In genomic region chr4:151830168-151830567, GRCh38 we compare ENCODE assay signal across 19 cellular contexts.
DNase-seq lines count a peak whose midpoint lies in the region; ATAC-seq and TF ChIP-seq lines count a peak whose summit lies in the region.
"Had no signal": no experiment of that assay in that cellular context is flagged by ENCODE, and none has a peak within 500 bp of the region (broad histone marks: within the 10 kb centered on the region; RNA-seq: fewer than 3 reads in every experiment).

No MANE protein-coding gene starts in this region.

- TF ChIP-seq CTCF in OCI-LY3 (IDR thresholded peaks at IDR 0.05; ENCODE audit: low read depth, low read length), result peak; percentile 23
- TF ChIP-seq CTCF in lower leg skin (IDR thresholded peaks at IDR 0.05), result no peak

- intact Hi-C loops in lower leg skin (cut with DNase I; ENCODE audit: low total_unique reads), result no loop called here

- peaks cover 4% of the 10 kb centered on the region for H3K9me3 Mint-ChIP-seq in activated naive CD4-positive, alpha-beta T cell treated with anti-CD3 and anti-CD28 coated beads, Interleukin-2, amount 50 U/mL, for 24 hours
- H3K9me3 Mint-ChIP-seq in activated naive CD4-positive, alpha-beta T cell treated with anti-CD3 and anti-CD28 coated beads, Interleukin-2, amount 50 U/mL, for 72 hours, result peaks cover 0 to 8% of the 10 kb centered on the region in 2 donors
- H3K9me3 Mint-ChIP-seq in activated CD8-positive, alpha-beta memory T cell treated with anti-CD3 and anti-CD28 coated beads, Interleukin-2, amount 10 ng/mL, durations not matched to agents 7 days and 5 days (ENCODE audit: low read depth), result no peaks in the 10 kb centered on the region
- H3K9me3 Mint-ChIP-seq: CD8-positive, alpha-beta T cell had no signal

- H3K4me3 Mint-ChIP-seq in activated naive CD4-positive, alpha-beta T cell treated with anti-CD3 and anti-CD28 coated beads, Interleukin-2, amount 50 U/mL, for 24 hours, result no peak overlapping the region
- no peak overlapping the region for H3K4me3 Mint-ChIP-seq in activated CD8-positive, alpha-beta memory T cell treated with anti-CD3 and anti-CD28 coated beads, Interleukin-2, amount 10 ng/mL, durations not matched to agents 7 days and 5 days
- H3K4me3 Mint-ChIP-seq: B cell; CD4-positive, CD25-positive, alpha-beta regulatory T cell; CD8-positive, alpha-beta T cell had no signal

- H3K27ac ChIP-seq in OCI-LY3 (ENCODE audit: low read length), result no peak overlapping the region; the same call in 1 of the 2 replicates
- H3K27ac ChIP-seq: 22Rv1, BLaER1, C4-2B had no signal

- peaks cover 53% of the 10 kb centered on the region for H3K4me1 ChIP-seq in OCI-LY3 (ENCODE audit: low read length)
- H3K4me1 ChIP-seq: BLaER1, Caco-2 had no signal

- no peaks in the 10 kb centered on the region for H3K79me2 ChIP-seq in OCI-LY3 (ENCODE audit: low read length)

- no peaks in the 10 kb centered on the region for H3K27me3 ChIP-seq in OCI-LY3 (ENCODE audit: low read depth, low read length)
- H3K27me3 ChIP-seq: BLaER1 had no signal

- DNase-seq in activated naive CD4-positive, alpha-beta T cell treated with anti-CD3 and anti-CD28 coated beads, Interleukin-2, amount 50 U/mL, for 72 hours (ENCODE audit: low spot score in 2 of 2), result no peak
- peak; percentile 35 for DNase-seq in Jurkat, Clone E6-1 (ENCODE audit: low read depth, low spot score)
- no peak for DNase-seq in lower leg skin (ENCODE audit: low spot score in 2 of 2)
- no peak for DNase-seq in activated CD8-positive, alpha-beta memory T cell treated with anti-CD3 and anti-CD28 coated beads, Interleukin-2, amount 10 ng/mL, durations not matched to agents 7 days and 5 days
- DNase-seq in HCEC 1CT, result no peak
- DNase-seq: Caco-2; CD4-positive, CD25-positive, alpha-beta regulatory T cell; CD8-positive, alpha-beta T cell; DMS153; DND-41; GOT3 had no signal

- peak overlapping the region; percentile 27 for H3K27ac Mint-ChIP-seq in activated naive CD4-positive, alpha-beta T cell treated with anti-CD3 and anti-CD28 coated beads, Interleukin-2, amount 50 U/mL, for 24 hours
- H3K27ac Mint-ChIP-seq in activated naive CD4-positive, alpha-beta T cell treated with anti-CD3 and anti-CD28 coated beads, Interleukin-2, amount 50 U/mL, for 72 hours, result no peak overlapping the region
- no peak overlapping the region for H3K27ac Mint-ChIP-seq in activated CD8-positive, alpha-beta memory T cell treated with anti-CD3 and anti-CD28 coated beads, Interleukin-2, amount 10 ng/mL, durations not matched to agents 7 days and 5 days
- H3K27ac Mint-ChIP-seq: B cell; CD4-positive, CD25-positive, alpha-beta regulatory T cell; CD8-positive, alpha-beta T cell had no signal

- H3K9ac ChIP-seq in OCI-LY3 (ENCODE audit: low read length), result no peak overlapping the region
- H3K9ac ChIP-seq: BLaER1 had no signal

- no peak overlapping the region for H3K4me3 ChIP-seq in Jurkat, Clone E6-1 (ENCODE audit: low read length)
- H3K4me3 ChIP-seq in OCI-LY3 (ENCODE audit: low read length) (no peak overlapping the region), lower leg skin (ENCODE audit: low read depth, poor library complexity, severe bottlenecking) (no peak overlapping the region)
- H3K4me3 ChIP-seq: BLaER1, HAP-1 had no signal

- peaks cover 6% of the 10 kb centered on the region for H3K36me3 ChIP-seq in OCI-LY3 (replicated peaks; ENCODE audit: low read depth, low read length)
- H3K36me3 ChIP-seq: BLaER1, HAP-1 had no signal

- WGBS in lower leg skin, 2 donors, result 80 to 83% methylated on average over 3 of the region's 3 CpGs

- H3K36me3 Mint-ChIP-seq in activated naive CD4-positive, alpha-beta T cell treated with anti-CD3 and anti-CD28 coated beads, Interleukin-2, amount 50 U/mL, for 24 hours, result no peaks in the 10 kb centered on the region
- H3K36me3 Mint-ChIP-seq in activated naive CD4-positive, alpha-beta T cell treated with anti-CD3 and anti-CD28 coated beads, Interleukin-2, amount 50 U/mL, for 72 hours, result peaks cover 6 to 11% of the 10 kb centered on the region in 2 donors
- no peaks in the 10 kb centered on the region for H3K36me3 Mint-ChIP-seq in activated CD8-positive, alpha-beta memory T cell treated with anti-CD3 and anti-CD28 coated beads, Interleukin-2, amount 10 ng/mL, durations not matched to agents 7 days and 5 days
- H3K36me3 Mint-ChIP-seq: CD4-positive, CD25-positive, alpha-beta regulatory T cell; CD8-positive, alpha-beta T cell had no signal

- H4K20me1 ChIP-seq in OCI-LY3 (ENCODE audit: insufficient read depth, low read length), result no peaks in the 10 kb centered on the region
- H4K20me1 ChIP-seq: BLaER1 had no signal

- no peak for ATAC-seq in activated naive CD4-positive, alpha-beta T cell treated with anti-CD3 and anti-CD28 coated beads, Interleukin-2, amount 50 U/mL, for 72 hours
- no peak for ATAC-seq in activated CD8-positive, alpha-beta memory T cell treated with anti-CD3 and anti-CD28 coated beads, Interleukin-2, amount 10 ng/mL, durations not matched to agents 7 days and 5 days
- ATAC-seq in GM21619 (IDR thresholded peaks at IDR 0.05; ENCODE audit: unreplicated experiment), result no peak
- ATAC-seq: CD8-positive, alpha-beta T cell had no signal

- H3K4me2 ChIP-seq in OCI-LY3 (ENCODE audit: low read length), result peak overlapping the region; percentile 3; the same call in 1 of the 2 replicates
- H3K4me2 ChIP-seq: BLaER1 had no signal

- H3K9me3 ChIP-seq in OCI-LY3 (ENCODE audit: insufficient read depth, low read length), result peaks cover 15% of the 10 kb centered on the region; the same call in 1 of the 2 replicates
- H3K9me3 ChIP-seq: Caco-2, HAP-1 had no signal

- CTCF ChIA-PET in activated CD8-positive, alpha-beta memory T cell treated with anti-CD3 and anti-CD28 coated beads, Interleukin-2, amount 10 ng/mL, durations not matched to agents 7 days and 5 days (lab: Charles Lee), result no interaction called here

- no peak for TF ChIP-seq POLR2A in lower leg skin (IDR thresholded peaks at IDR 0.05)

- H3K27me3 Mint-ChIP-seq in activated naive CD4-positive, alpha-beta T cell treated with anti-CD3 and anti-CD28 coated beads, Interleukin-2, amount 50 U/mL, for 24 hours, result no peaks in the 10 kb centered on the region
- no peaks in the 10 kb centered on the region for H3K27me3 Mint-ChIP-seq in activated CD8-positive, alpha-beta memory T cell treated with anti-CD3 and anti-CD28 coated beads, Interleukin-2, amount 10 ng/mL, durations not matched to agents 7 days and 5 days
- H3K27me3 Mint-ChIP-seq: B cell had no signal

- H3K4me1 Mint-ChIP-seq in activated naive CD4-positive, alpha-beta T cell treated with anti-CD3 and anti-CD28 coated beads, Interleukin-2, amount 50 U/mL, for 24 hours, result no peaks in the 10 kb centered on the region
- H3K4me1 Mint-ChIP-seq in activated CD8-positive, alpha-beta memory T cell treated with anti-CD3 and anti-CD28 coated beads, Interleukin-2, amount 10 ng/mL, durations not matched to agents 7 days and 5 days, result peaks cover 4% of the 10 kb centered on the region
- H3K4me1 Mint-ChIP-seq: B cell; CD4-positive, CD25-positive, alpha-beta regulatory T cell had no signal

- H2AFZ ChIP-seq in OCI-LY3 (ENCODE audit: low read depth, low read length), result no peak overlapping the region
